ENCODE assay signal across 14 cellular contexts in the genomic region with DNA sequence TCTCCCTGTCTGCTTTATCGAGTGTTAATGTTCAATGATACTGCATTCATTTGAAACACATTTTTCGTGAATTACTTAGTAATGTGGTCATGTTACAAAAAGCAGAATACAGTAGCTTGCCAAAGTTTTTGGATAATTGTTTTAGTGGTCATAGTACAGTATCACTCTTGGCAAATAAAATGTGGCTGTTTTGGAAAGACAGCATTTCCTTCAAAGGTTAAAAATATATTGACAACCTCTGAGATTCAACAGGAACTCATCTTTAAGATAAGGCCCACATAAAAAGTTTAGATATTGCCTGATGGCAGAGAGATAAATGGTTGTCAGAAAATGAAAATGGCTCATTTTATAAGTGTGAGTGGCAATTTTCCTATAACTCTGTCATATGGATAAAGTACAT.
DNase-seq lines count a peak whose midpoint lies in the region; ATAC-seq and TF ChIP-seq lines count a peak whose summit lies in the region.
"Had no signal": no experiment of that assay in that cellular context is flagged by ENCODE, and none has a peak within 500 bp of the region (broad histone marks: within the 10 kb centered on the region; RNA-seq: fewer than 3 reads in every experiment).

No MANE protein-coding gene starts in this region.

- H3K27me3 Mint-ChIP-seq in stimulated activated memory B cell treated with anti-CD40 and anti-IgM and Interleukin-4, amounts not matched to agents 10 μg/mL and 1 μg/mL and 100 μg/mL, for 72 hours, result no peaks in the 10 kb centered on the region

- no peak overlapping the region for H3K27ac Mint-ChIP-seq in stimulated activated memory B cell treated with anti-CD40 and anti-IgM and Interleukin-4, amounts not matched to agents 10 μg/mL and 1 μg/mL and 100 μg/mL, for 72 hours

- no peak for ATAC-seq in left lobe of liver
- no peak for ATAC-seq in stimulated activated memory B cell treated with anti-CD40 and anti-IgM and Interleukin-4, amounts not matched to agents 10 μg/mL and 1 μg/mL and 100 μg/mL, for 72 hours
- ATAC-seq: GM12878 had no signal

- no peaks in the 10 kb centered on the region for H3K9me3 Mint-ChIP-seq in stimulated activated memory B cell treated with anti-CD40 and anti-IgM and Interleukin-4, amounts not matched to agents 10 μg/mL and 1 μg/mL and 100 μg/mL, for 72 hours

- DNase-seq in GM04504 (ENCODE audit: low read depth) (peak; percentile 17), astrocyte of the cerebellum (ENCODE audit: low read depth) (peak; percentile 50), fibroblast of the aortic adventitia (ENCODE audit: low read depth) (peak; percentile 63), stromal cell of bone marrow (ENCODE audit: low read depth) (peak; percentile 16), NCI-H446 treated with DMSO at 0.1 percent for 48 hours (lab: John Stamatoyannopoulos, UW) (no peak), left lobe of liver (ENCODE audit: low spot score) (no peak)
- DNase-seq: COR-L47, DMS153, NCI-H1694 treated with DMSO at 0.1 percent for 48 hours, NCI-H774, SHP77 had no signal

- H3K36me3 Mint-ChIP-seq in stimulated activated memory B cell treated with anti-CD40 and anti-IgM and Interleukin-4, amounts not matched to agents 10 μg/mL and 1 μg/mL and 100 μg/mL, for 72 hours, result no peaks in the 10 kb centered on the region

- in situ Hi-C loops in astrocyte of the cerebellum (cut with HindIII; ENCODE audit: low sequenced_read_pairs), result no loop called here

- H3K4me3 Mint-ChIP-seq in stimulated activated memory B cell treated with anti-CD40 and anti-IgM and Interleukin-4, amounts not matched to agents 10 μg/mL and 1 μg/mL and 100 μg/mL, for 72 hours, result no peak overlapping the region

- H3K4me3 ChIP-seq in astrocyte of the cerebellum (ENCODE audit: low read depth, low read length), result no peak overlapping the region
- H3K4me3 ChIP-seq in fibroblast of the aortic adventitia (ENCODE audit: low read depth, low read length), result no peak overlapping the region
- H3K4me3 ChIP-seq: GM12878, HAP-1 had no signal

- no peaks in the 10 kb centered on the region for H3K4me1 Mint-ChIP-seq in stimulated activated memory B cell treated with anti-CD40 and anti-IgM and Interleukin-4, amounts not matched to agents 10 μg/mL and 1 μg/mL and 100 μg/mL, for 72 hours

- TF ChIP-seq CTCF in astrocyte of the cerebellum (IDR thresholded peaks at IDR 0.05; ENCODE audit: low read depth, low read length, missing control alignments) (no peak), fibroblast of the aortic adventitia (IDR thresholded peaks at IDR 0.05; ENCODE audit: insufficient read depth, low read length) (no peak)

Comparison
In these comparisons a context has a peak if more than half of its experiments do, and no peak if none do; other contexts are left out.
1. DNase-seq: peak in GM04504 (single experiment), astrocyte of the cerebellum (single experiment), fibroblast of the aortic adventitia (single experiment) and stromal cell of bone marrow (single experiment); none in NCI-H446 treated with DMSO at 0.1 percent for 48 hours (single experiment) and left lobe of liver (single experiment).